Comparison of ENCODE assay signal across 1 cellular context in the genomic region with DNA sequence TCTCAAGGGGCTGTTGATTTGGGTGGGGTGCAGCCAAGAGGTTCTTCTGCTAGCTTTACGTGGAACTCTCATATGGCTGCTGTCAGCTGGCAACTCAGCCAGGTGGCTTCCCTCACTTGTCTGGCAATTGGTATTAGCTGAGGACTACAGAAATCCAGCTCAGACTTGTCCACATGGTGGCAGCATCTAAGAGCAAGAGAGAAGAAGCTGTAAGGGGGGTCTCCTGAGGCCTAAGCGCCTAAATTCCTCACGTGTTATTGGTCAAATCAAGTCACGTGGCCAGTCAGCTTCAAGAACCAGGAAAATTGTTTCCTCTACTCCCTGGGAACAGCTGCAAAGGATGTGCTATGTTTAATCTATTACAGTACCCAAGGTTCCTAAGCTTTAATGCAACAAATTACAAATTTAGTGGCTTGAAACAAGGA.
A peak's percentile ranks its signal among the peaks of the same experiment; 100 is the strongest.
TF ChIP-seq lines count a peak whose summit lies in the region.

No MANE protein-coding gene starts in this region.

TF ChIP-seq in HEK293, 187 proteins besides CTCF, POLR2A, EP300 and RAD21:
- TF ChIP-seq, protein P1, sequence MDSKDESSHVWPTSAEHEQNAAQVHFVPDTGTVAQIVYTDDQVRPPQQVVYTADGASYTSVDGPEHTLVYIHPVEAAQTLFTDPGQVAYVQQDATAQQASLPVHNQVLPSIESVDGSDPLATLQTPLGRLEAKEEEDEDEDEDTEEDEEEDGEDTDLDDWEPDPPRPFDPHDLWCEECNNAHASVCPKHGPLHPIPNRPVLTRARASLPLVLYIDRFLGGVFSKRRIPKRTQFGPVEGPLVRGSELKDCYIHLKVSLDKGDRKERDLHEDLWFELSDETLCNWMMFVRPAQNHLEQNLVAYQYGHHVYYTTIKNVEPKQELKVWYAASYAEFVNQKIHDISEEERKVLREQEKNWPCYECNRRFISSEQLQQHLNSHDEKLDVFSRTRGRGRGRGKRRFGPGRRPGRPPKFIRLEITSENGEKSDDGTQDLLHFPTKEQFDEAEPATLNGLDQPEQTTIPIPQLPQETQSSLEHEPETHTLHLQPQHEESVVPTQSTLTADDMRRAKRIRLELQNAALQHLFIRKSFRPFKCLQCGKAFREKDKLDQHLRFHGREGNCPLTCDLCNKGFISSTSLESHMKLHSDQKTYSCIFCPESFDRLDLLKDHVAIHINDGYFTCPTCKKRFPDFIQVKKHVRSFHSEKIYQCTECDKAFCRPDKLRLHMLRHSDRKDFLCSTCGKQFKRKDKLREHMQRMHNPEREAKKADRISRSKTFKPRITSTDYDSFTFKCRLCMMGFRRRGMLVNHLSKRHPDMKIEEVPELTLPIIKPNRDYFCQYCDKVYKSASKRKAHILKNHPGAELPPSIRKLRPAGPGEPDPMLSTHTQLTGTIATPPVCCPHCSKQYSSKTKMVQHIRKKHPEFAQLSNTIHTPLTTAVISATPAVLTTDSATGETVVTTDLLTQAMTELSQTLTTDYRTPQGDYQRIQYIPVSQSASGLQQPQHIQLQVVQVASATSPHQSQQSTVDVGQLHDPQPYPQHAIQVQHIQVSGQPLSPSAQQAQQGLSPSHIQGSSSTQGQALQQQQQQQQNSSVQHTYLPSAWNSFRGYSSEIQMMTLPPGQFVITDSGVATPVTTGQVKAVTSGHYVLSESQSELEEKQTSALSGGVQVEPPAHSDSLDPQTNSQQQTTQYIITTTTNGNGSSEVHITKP (tag by site-specific recombination; IDR thresholded peaks at IDR 0.05), result peak; percentile 47; the same call in 1 of the 2 replicates
- TF ChIP-seq ZBTB8A (tag by site-specific recombination; IDR thresholded peaks at IDR 0.05) (peak; percentile 11; the same call in 1 of the 2 replicates), ZNF654 (tag by site-specific recombination; IDR thresholded peaks at IDR 0.05; ENCODE audit: low read depth) (peak; percentile 82), ZNF785 (tag by site-specific recombination; IDR thresholded peaks at IDR 0.05) (no peak), GLIS1 (tag by site-specific recombination; IDR thresholded peaks at IDR 0.05) (peak; percentile 87), ZNF174 (tag by site-specific recombination; IDR thresholded peaks at IDR 0.05) (no peak)
- TF ChIP-seq, protein P2, sequence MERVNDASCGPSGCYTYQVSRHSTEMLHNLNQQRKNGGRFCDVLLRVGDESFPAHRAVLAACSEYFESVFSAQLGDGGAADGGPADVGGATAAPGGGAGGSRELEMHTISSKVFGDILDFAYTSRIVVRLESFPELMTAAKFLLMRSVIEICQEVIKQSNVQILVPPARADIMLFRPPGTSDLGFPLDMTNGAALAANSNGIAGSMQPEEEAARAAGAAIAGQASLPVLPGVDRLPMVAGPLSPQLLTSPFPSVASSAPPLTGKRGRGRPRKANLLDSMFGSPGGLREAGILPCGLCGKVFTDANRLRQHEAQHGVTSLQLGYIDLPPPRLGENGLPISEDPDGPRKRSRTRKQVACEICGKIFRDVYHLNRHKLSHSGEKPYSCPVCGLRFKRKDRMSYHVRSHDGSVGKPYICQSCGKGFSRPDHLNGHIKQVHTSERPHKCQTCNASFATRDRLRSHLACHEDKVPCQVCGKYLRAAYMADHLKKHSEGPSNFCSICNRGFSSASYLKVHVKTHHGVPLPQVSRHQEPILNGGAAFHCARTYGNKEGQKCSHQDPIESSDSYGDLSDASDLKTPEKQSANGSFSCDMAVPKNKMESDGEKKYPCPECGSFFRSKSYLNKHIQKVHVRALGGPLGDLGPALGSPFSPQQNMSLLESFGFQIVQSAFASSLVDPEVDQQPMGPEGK (tag by site-specific recombination; IDR thresholded peaks at IDR 0.05), result 0 out of 2 replicates have a peak, but pooled peaks have one; percentile 25
